ENCODE assay signal across 8 cellular contexts in the genomic region with DNA sequence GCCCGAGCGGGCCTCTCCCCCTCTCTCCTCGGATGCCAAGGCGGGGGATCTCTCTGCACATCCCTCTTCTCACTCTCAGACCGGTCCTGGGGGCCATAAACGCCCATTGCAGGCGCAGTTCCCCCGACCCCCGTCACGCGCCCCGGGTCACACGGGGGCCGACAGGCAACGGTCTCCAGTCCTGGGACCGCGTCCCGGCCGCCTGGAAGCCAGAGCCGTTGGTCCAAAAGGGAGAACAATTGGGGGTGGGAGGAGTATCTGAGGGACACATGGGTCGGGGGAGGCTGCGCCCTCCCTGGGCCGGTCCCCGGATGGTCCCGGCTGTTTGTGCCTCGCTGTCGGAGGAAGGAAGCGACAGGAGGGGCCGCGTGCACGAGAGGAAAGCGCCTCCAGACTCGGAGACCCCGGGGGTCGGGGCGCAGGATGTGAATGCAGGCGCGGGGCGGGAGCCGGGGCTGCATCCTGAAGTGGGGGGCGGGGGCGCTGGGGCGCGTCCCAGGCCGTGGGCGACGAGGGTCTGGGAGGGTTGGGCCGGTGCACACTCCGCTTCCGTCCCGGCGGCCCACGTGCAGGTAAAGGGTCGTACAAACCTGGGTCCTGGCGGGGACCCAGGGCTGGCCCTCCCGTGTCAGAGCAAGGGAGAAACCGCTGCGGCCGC. TPM values are rescaled to one million over a fixed set of nuclear protein-coding genes. Genes with fewer than 3 reads are reported as not detected.
DNase-seq lines count a peak whose midpoint lies in the region; ATAC-seq and TF ChIP-seq lines count a peak whose summit lies in the region.

No MANE protein-coding gene starts in this region.

- peak overlapping the region; percentile 91 to 98 (median 96) for H3K4me2 ChIP-seq in BLaER1 treated with 17β-estradiol and CSF1 and Interleukin-3, amounts not matched to agents 10 nM and 100 nM

- peaks cover 17 to 58% (median 35%) of the 10 kb centered on the region in 5 donors for H3K27me3 Mint-ChIP-seq in naive thymus-derived CD8-positive, alpha-beta T cell

- POLR2A ChIA-PET in naive thymus-derived CD8-positive, alpha-beta T cell (lab: Charles Lee) = interaction anchor here (0.6 to 2.3 kb wide), 4 partner anchors 8 to 79 kb away, joined by 3 to 18 read pairs (median 4); a partner anchor contains a TSS

- H4K20me1 ChIP-seq in BLaER1 treated with 17β-estradiol and CSF1 and Interleukin-3, amounts not matched to agents 10 nM and 100 nM = peaks cover 0 to 53% (median 21%) of the 10 kb centered on the region in 11 experiments; a peak in 13 of 22 replicates

- peak overlapping the region; percentile 50 to 87 (median 76) for H3K4me3 Mint-ChIP-seq in naive thymus-derived CD8-positive, alpha-beta T cell

- H3K27ac Mint-ChIP-seq in naive thymus-derived CD8-positive, alpha-beta T cell = no peak overlapping the region

- no peak overlapping the region for H3K27ac ChIP-seq in BLaER1 treated with 17β-estradiol and CSF1 and Interleukin-3, amounts not matched to agents 10 nM and 100 nM
- H3K27ac ChIP-seq in colonic mucosa = no peak overlapping the region

- intact Hi-C loops in colonic mucosa (cut with DNase I) = no loop called here

- H3K9me3 Mint-ChIP-seq in naive thymus-derived CD8-positive, alpha-beta T cell = no peaks in the 10 kb centered on the region

- H3K36me3 ChIP-seq in BLaER1 treated with 17β-estradiol and CSF1 and Interleukin-3, amounts not matched to agents 10 nM and 100 nM = no peaks in the 10 kb centered on the region
- no peaks in the 10 kb centered on the region for H3K36me3 ChIP-seq in colonic mucosa

- ATAC-seq in naive thymus-derived CD8-positive, alpha-beta T cell = peak; percentile 11 to 23
- ATAC-seq in HG03457 (IDR thresholded peaks at IDR 0.05; ENCODE audit: unreplicated experiment) = no peak

- peaks cover 0 to 32% (median 20%) of the 10 kb centered on the region in 10 experiments; a peak in 15 of 20 replicates for H3K4me1 ChIP-seq in BLaER1 treated with 17β-estradiol and CSF1 and Interleukin-3, amounts not matched to agents 10 nM and 100 nM
- H3K4me1 ChIP-seq in colonic mucosa = no peaks in the 10 kb centered on the region

- no peaks in the 10 kb centered on the region for H3K9me3 ChIP-seq in BLaER1 treated with 17β-estradiol and CSF1 and Interleukin-3, amounts not matched to agents 10 nM and 100 nM (replicated peaks in 1 of 11)
- H3K9me3 ChIP-seq in colonic mucosa = no peaks in the 10 kb centered on the region

- H3K36me3 Mint-ChIP-seq in naive thymus-derived CD8-positive, alpha-beta T cell = no peaks in the 10 kb centered on the region

- TF ChIP-seq CTCF in colonic mucosa (IDR thresholded peaks at IDR 0.05) = no peak

- no peak for DNase-seq in Jurkat, Clone E6-1 (ENCODE audit: low read depth, low spot score)
- no peak for DNase-seq in colonic mucosa
- DNase-seq in naive thymus-derived CD8-positive, alpha-beta T cell = peak in 3 of 10 donors; percentile 13 to 64 (median 16)
- DNase-seq in Ammon's horn (ENCODE audit: low spot score) = no peak
- DNase-seq in SHP77 treated with DMSO at 0.1 percent for 48 hours (lab: John Stamatoyannopoulos, UW) = no peak
- no peak for DNase-seq in NCI-H1436 treated with DMSO at 0.1 percent for 48 hours (lab: John Stamatoyannopoulos, UW)

- H3K9ac ChIP-seq in BLaER1 treated with 17β-estradiol and CSF1 and Interleukin-3, amounts not matched to agents 10 nM and 100 nM = peak overlapping the region; percentile 41 to 83 (median 71); a peak in 19 of 22 replicates
- H3K9ac ChIP-seq in colonic mucosa (ENCODE audit: low read depth in 2 of 2, low read length in 2 of 2) = no peak overlapping the region

- H3K4me3 ChIP-seq in BLaER1 treated with 17β-estradiol and CSF1 and Interleukin-3, amounts not matched to agents 10 nM and 100 nM = peak overlapping the region; percentile 66 to 92 (median 75)
- peak overlapping the region; percentile 62 for H3K4me3 ChIP-seq in Jurkat, Clone E6-1 (ENCODE audit: low read length)
- H3K4me3 ChIP-seq in colonic mucosa = peak overlapping the region; percentile 64

- H3K4me1 Mint-ChIP-seq in naive thymus-derived CD8-positive, alpha-beta T cell = peaks cover 4 to 16% (median 14%) of the 10 kb centered on the region in 4 donors

- H3K27me3 ChIP-seq in BLaER1 treated with 17β-estradiol and CSF1 and Interleukin-3, amounts not matched to agents 10 nM and 100 nM = peaks cover 61 to 87% (median 74%) of the 10 kb centered on the region in 11 experiments
- peaks cover 45% of the 10 kb centered on the region for H3K27me3 ChIP-seq in colonic mucosa

RNA-seq across cellular contexts. Expression of a gene that starts 0.9 kb away (rescaled TPM):
- polyA plus RNA-seq in Jurkat, Clone E6-1 (2012; ENCODE audit: insufficient read depth, insufficient read length) = 23.0 TPM
- 1 to 10 TPM; 1.2 to 2.6 TPM for total RNA-seq in colonic mucosa
- total RNA-seq in naive thymus-derived CD8-positive, alpha-beta T cell = 1 to 10 TPM; 1.3 to 2.1 TPM
- not detected for polyA plus RNA-seq in naive thymus-derived CD8-positive, alpha-beta T cell

RNA-seq across cellular contexts. Expression of a gene that starts 28.8 kb away (rescaled TPM):
- 83.0 TPM for polyA plus RNA-seq in Jurkat, Clone E6-1 (2012; ENCODE audit: insufficient read depth, insufficient read length)
- 10 to 100 TPM; 35.2 to 67.6 TPM for total RNA-seq in colonic mucosa
- total RNA-seq in naive thymus-derived CD8-positive, alpha-beta T cell = 10 to 100 TPM; 51.7 to 57.6 TPM
- 10 to 100 TPM; 46.2 to 72.9 (median 56.9) TPM for polyA plus RNA-seq in naive thymus-derived CD8-positive, alpha-beta T cell

RNA-seq across cellular contexts. Expression of a gene that starts 33.6 kb away (rescaled TPM):
- 55.0 TPM for polyA plus RNA-seq in Jurkat, Clone E6-1 (2012; ENCODE audit: insufficient read depth, insufficient read length)
- total RNA-seq in colonic mucosa = 10 to 100 TPM; 57.8 to 88.6 TPM
- total RNA-seq in naive thymus-derived CD8-positive, alpha-beta T cell = 10 to 100 TPM; 55.8 to 57.4 TPM
- polyA plus RNA-seq in naive thymus-derived CD8-positive, alpha-beta T cell = 10 to 100 TPM; 39.7 to 50.5 (median 44.1) TPM

Comparison
In these comparisons a context has a peak if more than half of its experiments do, and no peak if none do; other contexts are left out.
1. H3K9ac ChIP-seq: peak in BLaER1 treated with 17β-estradiol and CSF1 and Interleukin-3, amounts not matched to agents 10 nM and 100 nM (11 of 11); none in colonic mucosa (0 of 2).
2. Peak in every context shown above with its lines, with median percentiles within 50 percentile points of each other: H3K4me3 ChIP-seq.